ENCODE assay signal across 1 cellular context in the genomic region with DNA sequence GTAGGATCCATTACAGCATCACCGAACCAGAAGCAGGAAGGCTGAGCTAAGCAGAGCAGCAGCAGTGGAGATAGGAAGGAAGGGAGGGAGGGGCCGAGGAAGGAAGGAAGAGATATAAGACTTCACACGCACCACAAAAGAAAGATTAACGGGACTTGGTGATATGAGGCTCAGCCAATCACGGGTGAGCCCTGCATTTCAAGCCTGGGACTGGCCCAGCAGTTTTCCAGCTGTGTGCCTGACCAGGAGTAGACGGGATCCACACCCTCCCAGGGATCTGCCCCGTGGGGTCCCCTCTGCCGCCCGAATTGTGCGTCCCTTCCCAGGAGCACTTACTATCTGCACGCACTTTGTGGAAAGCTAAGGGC.
TF ChIP-seq lines count a peak whose summit lies in the region.

No MANE protein-coding gene starts in this region.

TF ChIP-seq in GM12878, 131 proteins besides CTCF, POLR2A, EP300 and RAD21:
- no peak for TF ChIP-seq CREM (IDR thresholded peaks at IDR 0.05; ENCODE audit: low read depth)
- TF ChIP-seq YBX1 (IDR thresholded peaks at IDR 0.05) = no peak
- no peak for TF ChIP-seq NFYA (IDR thresholded peaks at IDR 0.05; ENCODE audit: borderline replicate concordance, low read depth, low read length)
- no peak for TF ChIP-seq ZBTB33 (IDR thresholded peaks at IDR 0.05)
- TF ChIP-seq CREB1 (IDR thresholded peaks at IDR 0.05; ENCODE audit: low read depth) = no peak
TF ChIP-seq in GM12878: peak in this region for 0.
